ENCODE assay signal across 1 cellular context in the genomic region with DNA sequence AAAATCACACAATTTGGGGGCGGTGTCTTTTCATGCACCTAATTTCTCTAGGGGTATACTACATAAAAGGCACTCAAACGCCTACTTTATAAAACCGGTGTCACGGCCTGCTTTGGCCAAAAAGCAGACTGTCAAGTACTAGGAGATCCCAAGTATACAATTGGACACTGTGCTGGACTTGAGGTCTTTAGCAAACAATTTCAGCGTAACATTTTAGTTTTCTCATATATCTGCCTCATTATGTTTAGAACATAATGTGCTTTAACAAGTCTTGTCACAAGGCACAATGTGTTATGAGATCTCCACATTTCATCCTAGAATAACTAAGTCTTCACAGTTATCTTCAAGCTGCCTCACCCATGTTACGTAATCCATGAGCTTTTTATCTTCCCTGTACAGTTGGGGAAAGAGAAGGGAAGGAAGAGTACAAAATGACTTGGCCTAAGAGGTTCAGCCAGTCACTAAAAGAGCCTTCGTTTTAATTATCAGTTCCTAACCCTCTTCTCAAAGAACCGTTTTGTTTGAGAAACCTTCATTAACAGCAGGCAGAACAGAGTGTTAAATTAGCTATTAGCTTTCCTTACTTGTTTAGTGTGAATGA.
A peak's percentile ranks its signal among the peaks of the same experiment; 100 is the strongest.
TF ChIP-seq lines count a peak whose summit lies in the region.

No MANE protein-coding gene starts in this region.

TF ChIP-seq in IMR-90, 13 proteins besides CTCF, POLR2A, EP300 and RAD21:
- peak; percentile 90 for TF ChIP-seq CEBPB (IDR thresholded peaks at IDR 0.05; ENCODE audit: low read depth, low read length)
- TF ChIP-seq, protein P1, sequence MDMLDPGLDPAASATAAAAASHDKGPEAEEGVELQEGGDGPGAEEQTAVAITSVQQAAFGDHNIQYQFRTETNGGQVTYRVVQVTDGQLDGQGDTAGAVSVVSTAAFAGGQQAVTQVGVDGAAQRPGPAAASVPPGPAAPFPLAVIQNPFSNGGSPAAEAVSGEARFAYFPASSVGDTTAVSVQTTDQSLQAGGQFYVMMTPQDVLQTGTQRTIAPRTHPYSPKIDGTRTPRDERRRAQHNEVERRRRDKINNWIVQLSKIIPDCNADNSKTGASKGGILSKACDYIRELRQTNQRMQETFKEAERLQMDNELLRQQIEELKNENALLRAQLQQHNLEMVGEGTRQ (IDR thresholded peaks at IDR 0.05; ENCODE audit: low read depth, low read length), result no peak
TF ChIP-seq in IMR-90: peak in this region for 1.
